Comparison of ENCODE assay signal across 8 cellular contexts in the genomic region with DNA sequence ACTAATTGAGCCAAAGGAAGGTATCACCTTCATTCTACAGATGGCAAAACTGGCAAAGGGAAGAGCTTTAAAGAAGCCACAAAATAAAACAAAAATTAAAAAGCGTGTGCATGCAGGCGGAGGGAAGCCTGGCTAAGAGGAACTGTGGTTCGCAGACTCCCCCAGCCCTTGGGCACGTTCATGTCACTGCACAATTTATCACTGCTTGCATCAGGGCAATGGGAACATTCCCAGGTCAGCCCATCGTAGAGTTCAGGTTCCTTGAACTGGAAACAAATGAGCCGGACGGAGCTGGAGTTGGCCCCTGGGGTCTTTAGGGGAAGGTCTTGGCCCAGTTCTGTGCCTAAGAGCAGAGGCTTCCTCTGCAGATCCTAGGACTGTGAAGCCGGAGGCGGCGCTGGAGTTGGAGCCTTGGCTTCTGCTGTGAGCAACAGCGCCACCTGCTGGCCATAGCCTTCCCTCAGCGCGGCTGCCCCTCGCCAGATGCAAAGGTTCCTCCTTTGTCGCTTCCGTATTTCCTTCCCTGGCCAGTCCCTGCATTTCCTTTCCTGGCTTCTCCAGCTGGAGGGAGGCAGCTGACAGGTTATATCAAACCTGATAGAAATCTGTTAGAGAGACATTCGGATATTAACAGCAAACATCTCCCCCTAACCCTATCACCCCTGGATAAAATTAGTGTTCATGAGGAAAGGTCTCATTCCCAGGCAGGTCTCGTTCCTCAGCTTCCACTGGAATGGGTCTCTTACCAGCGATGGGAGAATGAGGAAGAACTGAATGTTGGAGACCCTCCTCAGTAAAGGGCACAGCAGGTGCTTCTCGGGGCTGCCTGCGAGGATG.
DNase-seq lines count a peak whose midpoint lies in the region; ATAC-seq, FAIRE-seq and TF ChIP-seq lines count a peak whose summit lies in the region.
"Not testable (repeated sequence)": the region's sequence is repeated elsewhere in the genome, so short reads cannot be mapped to it uniquely, and the experiment has no call there.

No MANE protein-coding gene starts in this region.

- peak; percentile 27 to 36 for DNase-seq in AML-193 (lab: John Stamatoyannopoulos, UW)
- DNase-seq in NCI-H460 (ENCODE audit: extremely low read depth, low read depth) = peak; percentile 41
- peak; percentile 66 to 71 for DNase-seq in activated CD4-positive, alpha-beta T cell treated with anti-CD3 and anti-CD28 coated beads for 24 hours (ENCODE audit: low read depth in 2 of 2)
- peak; percentile 49 for DNase-seq in bronchial epithelial cell (ENCODE audit: low read depth)
- peak; percentile 93 for DNase-seq in kidney
- peak; percentile 48 to 62 for DNase-seq in stimulated activated CD4-positive, alpha-beta T cell treated with anti-CD3 and anti-CD28 coated beads, Interleukin-15, amount 100 ng/mL, for 48 hours (ENCODE audit: low read depth in 2 of 2)

- not testable (repeated sequence) for H3K9me3 ChIP-seq in kidney (ENCODE audit: control insufficient read depth in 1 of 2, low read length in 2 of 2)

- ATAC-seq in GM19035 (IDR thresholded peaks at IDR 0.05; ENCODE audit: unreplicated experiment) (peak; percentile 87), HG03159 (IDR thresholded peaks at IDR 0.05; ENCODE audit: unreplicated experiment) (peak; percentile 88)

- intact Hi-C loops in kidney (cut with DNase I) = not testable (repeated sequence)

- TF ChIP-seq CTCF in bronchial epithelial cell (IDR thresholded peaks at IDR 0.05; ENCODE audit: insufficient read depth, low read length, severe bottlenecking) (peak; percentile 81), kidney (IDR thresholded peaks at IDR 0.05; ENCODE audit: borderline replicate concordance, extremely low read depth, insufficient read depth) (peak; percentile 72)

- H3K27me3 ChIP-seq in bronchial epithelial cell (ENCODE audit: control insufficient read depth, insufficient read depth, low read length) = not testable (repeated sequence)

- H3K4me3 ChIP-seq in bronchial epithelial cell (ENCODE audit: low read depth, low read length); kidney (ENCODE audit: low read length in 2 of 2): not testable (repeated sequence)

- H3K9ac ChIP-seq in kidney (ENCODE audit: low read length in 2 of 2) = not testable (repeated sequence)

- not testable (repeated sequence) for H3K36me3 ChIP-seq in bronchial epithelial cell (ENCODE audit: control insufficient read depth, insufficient read depth, low read length); kidney (ENCODE audit: control insufficient read depth in 1 of 2, insufficient read depth in 2 of 2, low read length in 2 of 2)

- H3K4me1 ChIP-seq in kidney (ENCODE audit: control insufficient read depth in 1 of 2, insufficient read depth in 1 of 2, low read depth in 1 of 2, low read length in 2 of 2) = not testable (repeated sequence)

- peak; percentile 92 for FAIRE-seq in bronchial epithelial cell (lab: Jason Lieb, UNC)
- FAIRE-seq in kidney (lab: Jason Lieb, UNC) = not testable (repeated sequence)

- not testable (repeated sequence) for H3K27ac ChIP-seq in kidney (ENCODE audit: low read depth in 2 of 2, low read length in 2 of 2)

Comparison
In these comparisons a context has a peak if more than half of its experiments do, and no peak if none do; other contexts are left out.
1. DNase-seq: peak in every context shown above with its lines; median percentile 93 in kidney; 68 in activated CD4-positive, alpha-beta T cell treated with anti-CD3 and anti-CD28 coated beads for 24 hours; 55 in stimulated activated CD4-positive, alpha-beta T cell treated with anti-CD3 and anti-CD28 coated beads, Interleukin-15, amount 100 ng/mL, for 48 hours; 49 in bronchial epithelial cell; 41 in NCI-H460; 32 in AML-193.